In genomic region chr18:13061630-13062189, GRCh38 we compare ENCODE assay signal across 1 cellular context.
TF ChIP-seq lines count a peak whose summit lies in the region.

No MANE protein-coding gene starts in this region.

TF ChIP-seq in K562, 482 proteins besides CTCF, POLR2A, EP300 and RAD21 (continued from another document):
- TF ChIP-seq PRDM10 (IDR thresholded peaks at IDR 0.05; ENCODE audit: partially characterized antibody): peak; percentile 67
- TF ChIP-seq ZNF384 (IDR thresholded peaks at IDR 0.05; ENCODE audit: low read depth, low read length): no peak
- TF ChIP-seq ZBTB12 (CRISPR knock-in tag; IDR thresholded peaks at IDR 0.05): no peak
- no peak for TF ChIP-seq TSC22D4 (tag; IDR thresholded peaks at IDR 0.05)
- TF ChIP-seq DEAF1 (CRISPR knock-in tag; IDR thresholded peaks at IDR 0.05): no peak
- TF ChIP-seq ZBTB11 (CRISPR knock-in tag; IDR thresholded peaks at IDR 0.05): no peak
- TF ChIP-seq GTF3C2 (IDR thresholded peaks at IDR 0.05; ENCODE audit: borderline replicate concordance, extremely low read depth, insufficient read length): no peak
- no peak for TF ChIP-seq PTRF (tag; IDR thresholded peaks at IDR 0.05)
- no peak for TF ChIP-seq ZNF347 (CRISPR knock-in tag; IDR thresholded peaks at IDR 0.05; ENCODE audit: low read depth)
- no peak for TF ChIP-seq ZNF707 (CRISPR knock-in tag; conservative IDR thresholded peaks at IDR 0.05)
- no peak for TF ChIP-seq MEF2A (IDR thresholded peaks at IDR 0.05; ENCODE audit: control insufficient read depth, low read depth, low read length)
